In the genomic region with DNA sequence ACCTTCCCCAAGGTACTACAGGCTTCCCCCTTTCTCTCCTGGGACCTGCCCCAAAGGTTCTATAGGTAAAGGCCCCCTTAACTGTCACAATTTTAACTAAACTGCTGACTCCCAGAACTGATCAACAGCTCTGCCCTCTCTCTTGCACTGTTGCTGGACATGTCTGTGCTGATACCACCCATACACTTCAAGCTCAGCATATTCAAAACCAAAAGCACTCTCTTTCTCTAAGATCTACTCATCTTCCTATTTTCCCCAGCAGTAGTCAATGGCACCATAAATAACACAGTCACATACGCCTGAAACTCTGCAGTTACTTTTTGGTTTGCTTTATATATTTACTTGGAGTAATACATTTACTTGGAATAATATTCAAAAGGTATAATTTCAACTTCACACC, we compare ENCODE assay signal across 1 cellular context.
TF ChIP-seq lines count a peak whose summit lies in the region.

No MANE protein-coding gene starts in this region.

TF ChIP-seq in WTC11, 78 proteins besides CTCF, POLR2A, EP300 and RAD21 (continued from another document):
- TF ChIP-seq, protein P1, sequence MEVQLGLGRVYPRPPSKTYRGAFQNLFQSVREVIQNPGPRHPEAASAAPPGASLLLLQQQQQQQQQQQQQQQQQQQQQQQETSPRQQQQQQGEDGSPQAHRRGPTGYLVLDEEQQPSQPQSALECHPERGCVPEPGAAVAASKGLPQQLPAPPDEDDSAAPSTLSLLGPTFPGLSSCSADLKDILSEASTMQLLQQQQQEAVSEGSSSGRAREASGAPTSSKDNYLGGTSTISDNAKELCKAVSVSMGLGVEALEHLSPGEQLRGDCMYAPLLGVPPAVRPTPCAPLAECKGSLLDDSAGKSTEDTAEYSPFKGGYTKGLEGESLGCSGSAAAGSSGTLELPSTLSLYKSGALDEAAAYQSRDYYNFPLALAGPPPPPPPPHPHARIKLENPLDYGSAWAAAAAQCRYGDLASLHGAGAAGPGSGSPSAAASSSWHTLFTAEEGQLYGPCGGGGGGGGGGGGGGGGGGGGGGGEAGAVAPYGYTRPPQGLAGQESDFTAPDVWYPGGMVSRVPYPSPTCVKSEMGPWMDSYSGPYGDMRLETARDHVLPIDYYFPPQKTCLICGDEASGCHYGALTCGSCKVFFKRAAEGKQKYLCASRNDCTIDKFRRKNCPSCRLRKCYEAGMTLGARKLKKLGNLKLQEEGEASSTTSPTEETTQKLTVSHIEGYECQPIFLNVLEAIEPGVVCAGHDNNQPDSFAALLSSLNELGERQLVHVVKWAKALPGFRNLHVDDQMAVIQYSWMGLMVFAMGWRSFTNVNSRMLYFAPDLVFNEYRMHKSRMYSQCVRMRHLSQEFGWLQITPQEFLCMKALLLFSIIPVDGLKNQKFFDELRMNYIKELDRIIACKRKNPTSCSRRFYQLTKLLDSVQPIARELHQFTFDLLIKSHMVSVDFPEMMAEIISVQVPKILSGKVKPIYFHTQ (CRISPR knock-in tag; IDR thresholded peaks at IDR 0.05), result no peak
- TF ChIP-seq PRDM15 (CRISPR knock-in tag; IDR thresholded peaks at IDR 0.05) (no peak), NR2C2 (CRISPR knock-in tag; IDR thresholded peaks at IDR 0.05) (no peak), JUN (CRISPR knock-in tag; IDR thresholded peaks at IDR 0.05) (no peak), GABPB1 (CRISPR knock-in tag; IDR thresholded peaks at IDR 0.05) (no peak), TEAD4 (CRISPR knock-in tag; IDR thresholded peaks at IDR 0.05) (no peak), GTF2I (CRISPR knock-in tag; conservative IDR thresholded peaks at IDR 0.05) (no peak), ELF4 (CRISPR knock-in tag; IDR thresholded peaks at IDR 0.05; ENCODE audit: low read depth) (no peak), TP53 (CRISPR knock-in tag; IDR thresholded peaks at IDR 0.05) (no peak), HMGXB4 (CRISPR knock-in tag; IDR thresholded peaks at IDR 0.05) (no peak), ZNF121 (CRISPR knock-in tag; IDR thresholded peaks at IDR 0.05) (no peak), CREM (CRISPR knock-in tag; IDR thresholded peaks at IDR 0.05) (no peak)
- TF ChIP-seq, protein P2, sequence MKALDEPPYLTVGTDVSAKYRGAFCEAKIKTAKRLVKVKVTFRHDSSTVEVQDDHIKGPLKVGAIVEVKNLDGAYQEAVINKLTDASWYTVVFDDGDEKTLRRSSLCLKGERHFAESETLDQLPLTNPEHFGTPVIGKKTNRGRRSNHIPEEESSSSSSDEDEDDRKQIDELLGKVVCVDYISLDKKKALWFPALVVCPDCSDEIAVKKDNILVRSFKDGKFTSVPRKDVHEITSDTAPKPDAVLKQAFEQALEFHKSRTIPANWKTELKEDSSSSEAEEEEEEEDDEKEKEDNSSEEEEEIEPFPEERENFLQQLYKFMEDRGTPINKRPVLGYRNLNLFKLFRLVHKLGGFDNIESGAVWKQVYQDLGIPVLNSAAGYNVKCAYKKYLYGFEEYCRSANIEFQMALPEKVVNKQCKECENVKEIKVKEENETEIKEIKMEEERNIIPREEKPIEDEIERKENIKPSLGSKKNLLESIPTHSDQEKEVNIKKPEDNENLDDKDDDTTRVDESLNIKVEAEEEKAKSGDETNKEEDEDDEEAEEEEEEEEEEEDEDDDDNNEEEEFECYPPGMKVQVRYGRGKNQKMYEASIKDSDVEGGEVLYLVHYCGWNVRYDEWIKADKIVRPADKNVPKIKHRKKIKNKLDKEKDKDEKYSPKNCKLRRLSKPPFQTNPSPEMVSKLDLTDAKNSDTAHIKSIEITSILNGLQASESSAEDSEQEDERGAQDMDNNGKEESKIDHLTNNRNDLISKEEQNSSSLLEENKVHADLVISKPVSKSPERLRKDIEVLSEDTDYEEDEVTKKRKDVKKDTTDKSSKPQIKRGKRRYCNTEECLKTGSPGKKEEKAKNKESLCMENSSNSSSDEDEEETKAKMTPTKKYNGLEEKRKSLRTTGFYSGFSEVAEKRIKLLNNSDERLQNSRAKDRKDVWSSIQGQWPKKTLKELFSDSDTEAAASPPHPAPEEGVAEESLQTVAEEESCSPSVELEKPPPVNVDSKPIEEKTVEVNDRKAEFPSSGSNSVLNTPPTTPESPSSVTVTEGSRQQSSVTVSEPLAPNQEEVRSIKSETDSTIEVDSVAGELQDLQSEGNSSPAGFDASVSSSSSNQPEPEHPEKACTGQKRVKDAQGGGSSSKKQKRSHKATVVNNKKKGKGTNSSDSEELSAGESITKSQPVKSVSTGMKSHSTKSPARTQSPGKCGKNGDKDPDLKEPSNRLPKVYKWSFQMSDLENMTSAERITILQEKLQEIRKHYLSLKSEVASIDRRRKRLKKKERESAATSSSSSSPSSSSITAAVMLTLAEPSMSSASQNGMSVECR (CRISPR knock-in tag; IDR thresholded peaks at IDR 0.05; ENCODE audit: borderline replicate concordance), result no peak
- TF ChIP-seq, protein P3, sequence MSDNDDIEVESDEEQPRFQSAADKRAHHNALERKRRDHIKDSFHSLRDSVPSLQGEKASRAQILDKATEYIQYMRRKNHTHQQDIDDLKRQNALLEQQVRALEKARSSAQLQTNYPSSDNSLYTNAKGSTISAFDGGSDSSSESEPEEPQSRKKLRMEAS (CRISPR knock-in tag; IDR thresholded peaks at IDR 0.05), result no peak
- TF ChIP-seq, protein P4, sequence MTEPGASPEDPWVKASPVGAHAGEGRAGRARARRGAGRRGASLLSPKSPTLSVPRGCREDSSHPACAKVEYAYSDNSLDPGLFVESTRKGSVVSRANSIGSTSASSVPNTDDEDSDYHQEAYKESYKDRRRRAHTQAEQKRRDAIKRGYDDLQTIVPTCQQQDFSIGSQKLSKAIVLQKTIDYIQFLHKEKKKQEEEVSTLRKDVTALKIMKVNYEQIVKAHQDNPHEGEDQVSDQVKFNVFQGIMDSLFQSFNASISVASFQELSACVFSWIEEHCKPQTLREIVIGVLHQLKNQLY (CRISPR knock-in tag; IDR thresholded peaks at IDR 0.05), result no peak
- TF ChIP-seq, protein P5, sequence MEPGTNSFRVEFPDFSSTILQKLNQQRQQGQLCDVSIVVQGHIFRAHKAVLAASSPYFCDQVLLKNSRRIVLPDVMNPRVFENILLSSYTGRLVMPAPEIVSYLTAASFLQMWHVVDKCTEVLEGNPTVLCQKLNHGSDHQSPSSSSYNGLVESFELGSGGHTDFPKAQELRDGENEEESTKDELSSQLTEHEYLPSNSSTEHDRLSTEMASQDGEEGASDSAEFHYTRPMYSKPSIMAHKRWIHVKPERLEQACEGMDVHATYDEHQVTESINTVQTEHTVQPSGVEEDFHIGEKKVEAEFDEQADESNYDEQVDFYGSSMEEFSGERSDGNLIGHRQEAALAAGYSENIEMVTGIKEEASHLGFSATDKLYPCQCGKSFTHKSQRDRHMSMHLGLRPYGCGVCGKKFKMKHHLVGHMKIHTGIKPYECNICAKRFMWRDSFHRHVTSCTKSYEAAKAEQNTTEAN (CRISPR knock-in tag; IDR thresholded peaks at IDR 0.05), result no peak
